Comparison of ENCODE assay signal across 8 cellular contexts in genomic region chr12:98424726-98425401, GRCh38.
A peak's percentile ranks its signal among the peaks of the same experiment; 100 is the strongest.
DNase-seq lines count a peak whose midpoint lies in the region; ATAC-seq and TF ChIP-seq lines count a peak whose summit lies in the region.

No MANE protein-coding gene starts in this region.

- H3K9me3 ChIP-seq in OCI-LY1 (ENCODE audit: low read length) (no peaks in the 10 kb centered on the region), upper lobe of right lung (no peaks in the 10 kb centered on the region)

- H2AFZ ChIP-seq in OCI-LY1 (ENCODE audit: low read length), result no peak overlapping the region

- peak; percentile 92 for ATAC-seq in GM21515 (IDR thresholded peaks at IDR 0.05; ENCODE audit: unreplicated experiment)
- peak; percentile 87 for ATAC-seq in upper lobe of right lung

- TF ChIP-seq CTCF in OCI-LY1 (IDR thresholded peaks at IDR 0.05; ENCODE audit: low read length), result peak; percentile 80
- peak; percentile 70 for TF ChIP-seq CTCF in fibroblast of pulmonary artery (IDR thresholded peaks at IDR 0.05; ENCODE audit: low read length, missing control alignments)
- peak; percentile 72 for TF ChIP-seq CTCF in upper lobe of right lung (IDR thresholded peaks at IDR 0.05)

- H4K20me1 ChIP-seq in OCI-LY1 (ENCODE audit: insufficient read depth, low read length), result no peaks in the 10 kb centered on the region

- H3K36me3 ChIP-seq in OCI-LY1 (ENCODE audit: insufficient read depth, low read length) (no peaks in the 10 kb centered on the region), upper lobe of right lung (no peaks in the 10 kb centered on the region)

- DNase-seq in DMS53 (lab: John Stamatoyannopoulos, UW) (peak; percentile 83), HUDEP-2 (lab: John Stamatoyannopoulos, UW; ENCODE audit: unreplicated experiment in 76 of 76) (peak in 49 of 76 experiments; percentile 1 to 58 (median 21)), fibroblast of pulmonary artery (ENCODE audit: low read depth) (peak; percentile 93), non-pigmented ciliary epithelial cell (ENCODE audit: low read depth) (peak; percentile 75), upper lobe of right lung (no peak)
- DNase-seq in activated T-cell treated with anti-CD3 and anti-CD28 coated beads, Interleukin-2, amount 50 U/mL, for 48 hours, result peak; percentile 66 to 68

- intact Hi-C loops in upper lobe of right lung (cut with DNase I), result loop anchor here (10.0 kb wide), 1 partner anchor 90 kb away; the partner anchor contains the start of gene TMPO

- H3K27me3 ChIP-seq in OCI-LY1 (ENCODE audit: insufficient read depth, low read length), result no peaks in the 10 kb centered on the region; the same call in 1 of the 2 replicates
- H3K27me3 ChIP-seq in upper lobe of right lung, result no peaks in the 10 kb centered on the region

- no peaks in the 10 kb centered on the region for H3K9me2 ChIP-seq in OCI-LY1 (ENCODE audit: low read depth, low read length)

- H3F3A ChIP-seq in OCI-LY1 (ENCODE audit: insufficient read depth, low read length), result no peaks in the 10 kb centered on the region

- H3K4me1 ChIP-seq in OCI-LY1 (ENCODE audit: insufficient read depth, low read length, severe bottlenecking) (no peaks in the 10 kb centered on the region), upper lobe of right lung (peaks cover 13% of the 10 kb centered on the region)

- no peak overlapping the region for H3K9ac ChIP-seq in OCI-LY1 (ENCODE audit: low read length)

- H3K4me3 ChIP-seq in OCI-LY1 (ENCODE audit: low read depth, low read length, poor library complexity, severe bottlenecking), result no peak overlapping the region
- no peak overlapping the region for H3K4me3 ChIP-seq in fibroblast of pulmonary artery (replicated peaks; ENCODE audit: low read depth, low read length)
- H3K4me3 ChIP-seq in upper lobe of right lung, result no peak overlapping the region

- H3K79me2 ChIP-seq in OCI-LY1 (ENCODE audit: insufficient read depth, low read length), result no peaks in the 10 kb centered on the region

- no peak overlapping the region for H3K27ac ChIP-seq in OCI-LY1 (ENCODE audit: low read depth, low read length, poor library complexity, severe bottlenecking)
- H3K27ac ChIP-seq in upper lobe of right lung, result no peak overlapping the region

- no peak overlapping the region for H3K4me2 ChIP-seq in OCI-LY1 (ENCODE audit: low read length)
